Comparison of ENCODE assay signal across 15 cellular contexts in the genomic region with DNA sequence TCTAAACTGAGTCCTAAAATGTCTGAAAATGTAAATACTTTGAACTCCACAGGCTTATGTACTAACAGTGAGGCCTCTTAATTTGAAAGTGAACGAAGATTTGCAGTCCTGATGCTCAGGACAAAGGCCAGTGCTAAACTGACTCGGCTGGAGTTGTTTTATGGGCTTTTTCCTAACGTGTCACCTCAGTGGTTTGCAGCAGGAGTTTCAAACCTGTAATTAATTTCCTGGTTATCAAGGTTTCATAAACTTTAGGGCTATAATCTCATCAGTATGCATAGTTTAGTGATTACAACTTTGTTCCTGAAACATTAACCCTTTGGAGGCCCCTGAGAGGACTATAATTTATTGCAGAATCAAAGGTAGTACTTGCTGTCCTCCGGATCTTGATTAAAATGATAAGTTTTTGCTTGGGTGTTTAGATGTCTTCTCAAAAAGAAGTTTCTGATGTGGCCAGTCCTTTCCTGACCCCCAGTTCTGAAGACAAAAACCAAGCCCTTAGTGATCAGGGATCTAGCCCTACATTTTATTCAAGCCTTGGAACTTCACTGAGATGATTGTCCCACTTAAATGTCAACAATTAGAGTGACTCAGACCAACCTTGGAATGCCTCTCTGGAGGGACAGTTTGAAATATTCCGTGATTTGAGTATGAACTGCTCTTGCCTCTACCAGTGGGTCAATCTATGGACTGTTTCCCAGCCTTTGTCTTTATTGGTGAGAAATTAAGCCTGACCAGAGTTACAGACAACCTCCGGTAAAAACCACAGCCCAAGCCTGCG. TPM values are rescaled to one million over a fixed set of nuclear protein-coding genes. Genes with fewer than 3 reads are reported as not detected.
DNase-seq lines count a peak whose midpoint lies in the region; ATAC-seq, FAIRE-seq and TF ChIP-seq lines count a peak whose summit lies in the region.
"Had no signal": no experiment of that assay in that cellular context is flagged by ENCODE, and none has a peak within 500 bp of the region (broad histone marks: within the 10 kb centered on the region; RNA-seq: fewer than 3 reads in every experiment).

No MANE protein-coding gene starts in this region.

- no peak for FAIRE-seq in bronchial epithelial cell (lab: Jason Lieb, UNC)
- FAIRE-seq: endometrium had no signal

- H3K27ac Mint-ChIP-seq in activated CD4-positive, alpha-beta memory T cell treated with anti-CD3 and anti-CD28 coated beads, Interleukin-2, amount 10 ng/mL, durations not matched to agents 7 days and 5 days = no peak overlapping the region
- H3K27ac Mint-ChIP-seq: activated naive CD8-positive, alpha-beta T cell treated with anti-CD3 and anti-CD28 coated beads, Interleukin-2, amount 10 ng/mL, durations not matched to agents 7 days and 5 days had no signal

- H3K9me3 Mint-ChIP-seq in activated CD4-positive, alpha-beta memory T cell treated with anti-CD3 and anti-CD28 coated beads, Interleukin-2, amount 10 ng/mL, durations not matched to agents 7 days and 5 days = no peaks in the 10 kb centered on the region
- H3K9me3 Mint-ChIP-seq: activated naive CD8-positive, alpha-beta T cell treated with anti-CD3 and anti-CD28 coated beads, Interleukin-2, amount 10 ng/mL, durations not matched to agents 7 days and 5 days had no signal

- H3K9ac ChIP-seq in IMR-90 (ENCODE audit: low read depth, low read length) = no peak overlapping the region; the same call in 1 of the 2 replicates
- H3K9ac ChIP-seq: BLaER1 treated with 17β-estradiol and CSF1 and Interleukin-3, amounts not matched to agents 10 nM and 100 nM had no signal

- peak overlapping the region; percentile 30 for H3K14ac ChIP-seq in IMR-90 (replicated peaks; ENCODE audit: low read depth, low read length)

- H3K4me3 Mint-ChIP-seq in activated CD4-positive, alpha-beta memory T cell treated with anti-CD3 and anti-CD28 coated beads, Interleukin-2, amount 10 ng/mL, durations not matched to agents 7 days and 5 days = no peak overlapping the region
- H3K4me3 Mint-ChIP-seq: activated naive CD8-positive, alpha-beta T cell treated with anti-CD3 and anti-CD28 coated beads, Interleukin-2, amount 10 ng/mL, durations not matched to agents 7 days and 5 days had no signal

- BruUV-seq in IMR-90 (replicated peaks; lab: Mats Ljungman, UMichigan) = no TSS peak

- H3K27me3 ChIP-seq in BJ (ENCODE audit: control insufficient read depth, insufficient read depth, low read length) (no peaks in the 10 kb centered on the region), IMR-90 (ENCODE audit: control insufficient read depth, insufficient read depth, low read length) (no peaks in the 10 kb centered on the region), bronchial epithelial cell (ENCODE audit: control insufficient read depth, insufficient read depth, low read length) (no peaks in the 10 kb centered on the region)
- H3K27me3 ChIP-seq: BLaER1 treated with 17β-estradiol and CSF1 and Interleukin-3, amounts not matched to agents 10 nM and 100 nM; ovary had no signal

- DNase-seq in BJ (ENCODE audit: low read depth) (peak; percentile 37), IMR-90 (peak; percentile 76), bronchial epithelial cell (ENCODE audit: low read depth) (peak; percentile 23), posterior cingulate gyrus (no peak)
- no peak for DNase-seq in activated CD4-positive, alpha-beta memory T cell treated with anti-CD3 and anti-CD28 coated beads, Interleukin-2, amount 10 ng/mL, durations not matched to agents 7 days and 5 days
- DNase-seq: activated naive CD8-positive, alpha-beta T cell treated with anti-CD3 and anti-CD28 coated beads, Interleukin-2, amount 10 ng/mL, durations not matched to agents 7 days and 5 days; NCI-H1092 treated with DMSO at 0.1 percent for 48 hours; NCI-H446 treated with DMSO at 0.1 percent for 48 hours; ovary; stimulated activated CD4-positive, alpha-beta T cell treated with anti-CD3 and anti-CD28 coated beads, Interleukin-4, amount 100 ng/mL, for 1 hour had no signal

- H4K5ac ChIP-seq in IMR-90 (ENCODE audit: low read depth, low read length) = no peak overlapping the region; the same call in 1 of the 2 replicates

- H3K36me3 Mint-ChIP-seq in activated CD4-positive, alpha-beta memory T cell treated with anti-CD3 and anti-CD28 coated beads, Interleukin-2, amount 10 ng/mL, durations not matched to agents 7 days and 5 days (ENCODE audit: low read depth) = no peaks in the 10 kb centered on the region

- H3K27ac ChIP-seq in IMR-90 (ENCODE audit: insufficient read depth, low read length) (peak overlapping the region; percentile 85), mesodermal cell (ENCODE audit: low read depth, low read length, severe bottlenecking) (peak overlapping the region; percentile 67)
- H3K27ac ChIP-seq: BLaER1 treated with 17β-estradiol and CSF1 and Interleukin-3, amounts not matched to agents 10 nM and 100 nM; ovary had no signal

- in situ Hi-C loops in IMR-90 (cut with MboI; ENCODE audit: low sequenced_read_pairs) = no loop called here

- H4K91ac ChIP-seq in IMR-90 (ENCODE audit: insufficient read depth, low read depth, low read length) = peak overlapping the region; percentile 86

- peaks cover 0 to 4% of the 10 kb centered on the region in 2 experiments; a peak in 2 of 4 replicates for H3K79me1 ChIP-seq in IMR-90 (ENCODE audit: low read depth in 1 of 2, low read length in 2 of 2)

- peak overlapping the region; percentile 49; the same call in 2 of the 3 replicates for H2BK15ac ChIP-seq in IMR-90 (ENCODE audit: low read depth, low read length)

- peak overlapping the region; percentile 45 for H3K18ac ChIP-seq in IMR-90 (ENCODE audit: low read depth, low read length)

- peak overlapping the region; percentile 53; the same call in 1 of the 2 replicates for H3K4me2 ChIP-seq in IMR-90 (ENCODE audit: low read depth, low read length)
- H3K4me2 ChIP-seq: BLaER1 treated with 17β-estradiol and CSF1 and Interleukin-3, amounts not matched to agents 10 nM and 100 nM had no signal

- H2AK9ac ChIP-seq in IMR-90 (replicated peaks; ENCODE audit: low read depth, low read length, poor library complexity) = no peak overlapping the region

- peak overlapping the region; percentile 67 for H2BK5ac ChIP-seq in IMR-90 (ENCODE audit: low read depth, low read length, poor library complexity, severe bottlenecking)

- H3K4me1 ChIP-seq in IMR-90 (ENCODE audit: control insufficient read depth, insufficient read depth, low read length) (peaks cover 13% of the 10 kb centered on the region), mesodermal cell (ENCODE audit: control insufficient read depth, insufficient read depth, low read length, poor library complexity, severe bottlenecking) (peaks cover 27% of the 10 kb centered on the region)
- H3K4me1 ChIP-seq: BLaER1 treated with 17β-estradiol and CSF1 and Interleukin-3, amounts not matched to agents 10 nM and 100 nM had no signal

- peaks cover 3% of the 10 kb centered on the region; the same call in 1 of the 2 replicates for H3K9me1 ChIP-seq in IMR-90 (ENCODE audit: insufficient read depth, low read length)

- H3K27me3 Mint-ChIP-seq in activated CD4-positive, alpha-beta memory T cell treated with anti-CD3 and anti-CD28 coated beads, Interleukin-2, amount 10 ng/mL, durations not matched to agents 7 days and 5 days = peaks cover 6% of the 10 kb centered on the region

- H3K36me3 ChIP-seq in BJ (ENCODE audit: control insufficient read depth, insufficient read depth, low read length) (no peaks in the 10 kb centered on the region), IMR-90 (ENCODE audit: control insufficient read depth, insufficient read depth, low read length) (peaks cover 2% of the 10 kb centered on the region; the same call in 1 of the 2 replicates), bronchial epithelial cell (ENCODE audit: control insufficient read depth, insufficient read depth, low read length) (peaks cover 2% of the 10 kb centered on the region), mesodermal cell (ENCODE audit: control insufficient read depth, insufficient read depth, low read length) (peaks cover 39% of the 10 kb centered on the region)
- H3K36me3 ChIP-seq: BLaER1 treated with 17β-estradiol and CSF1 and Interleukin-3, amounts not matched to agents 10 nM and 100 nM; ovary had no signal

- no peak overlapping the region for H3K4me3 ChIP-seq in BJ (ENCODE audit: low read depth, low read length)
- no peak overlapping the region for H3K4me3 ChIP-seq in IMR-90 (ENCODE audit: insufficient read depth, low read depth, low read length)
- H3K4me3 ChIP-seq in bronchial epithelial cell (ENCODE audit: low read depth, low read length) = no peak overlapping the region
- no peak overlapping the region for H3K4me3 ChIP-seq in mesodermal cell (ENCODE audit: extremely low read depth, insufficient read depth, low read length, poor library complexity, severe bottlenecking)
- H3K4me3 ChIP-seq: BLaER1 treated with 17β-estradiol and CSF1 and Interleukin-3, amounts not matched to agents 10 nM and 100 nM; ovary had no signal

- H4K8ac ChIP-seq in IMR-90 (ENCODE audit: low read depth in 2 of 2, low read length in 2 of 2) = peak overlapping the region; percentile 28 to 66

- peak overlapping the region; percentile 52 for H2BK120ac ChIP-seq in IMR-90 (ENCODE audit: low read depth, low read length)

- H4K20me1 ChIP-seq in IMR-90 (ENCODE audit: insufficient read depth, low read length) = no peaks in the 10 kb centered on the region
- H4K20me1 ChIP-seq: BLaER1 treated with 17β-estradiol and CSF1 and Interleukin-3, amounts not matched to agents 10 nM and 100 nM had no signal

- no peaks in the 10 kb centered on the region for H3K9me3 ChIP-seq in IMR-90 (ENCODE audit: control insufficient read depth, insufficient read depth, low read length)
- H3K9me3 ChIP-seq in mesodermal cell (ENCODE audit: control insufficient read depth, low read length) = no peaks in the 10 kb centered on the region
- H3K9me3 ChIP-seq: BLaER1 treated with 17β-estradiol and CSF1 and Interleukin-3, amounts not matched to agents 10 nM and 100 nM; ovary had no signal

- POLR2A ChIA-PET in BJ (lab: Charles Lee) = no interaction called here
- POLR2A ChIA-PET in IMR-90 (lab: Charles Lee; ENCODE audit: unreplicated experiment) = no interaction called here
- POLR2A ChIA-PET in activated CD4-positive, alpha-beta memory T cell treated with anti-CD3 and anti-CD28 coated beads, Interleukin-2, amount 10 ng/mL, durations not matched to agents 7 days and 5 days (lab: Charles Lee) = no interaction called here

- peak overlapping the region; percentile 61 for H2BK20ac ChIP-seq in IMR-90 (ENCODE audit: low read depth, low read length)

- H2AK5ac ChIP-seq in IMR-90 (ENCODE audit: low read depth, low read length) = peak overlapping the region; percentile 76

- dilution Hi-C loops in IMR-90 (cut with HindIII; ENCODE audit: low sequenced_read_pairs, unreplicated experiment) = no loop called here

- peak overlapping the region; percentile 51 for H3K4ac ChIP-seq in IMR-90 (ENCODE audit: low read depth, low read length)

- ATAC-seq in IMR-90 (ENCODE audit: low read depth) (peak; percentile 78), HG03565 (IDR thresholded peaks at IDR 0.05; ENCODE audit: unreplicated experiment) (no peak), HG03095 (IDR thresholded peaks at IDR 0.05; ENCODE audit: unreplicated experiment) (no peak)

- H3K4me1 Mint-ChIP-seq in activated CD4-positive, alpha-beta memory T cell treated with anti-CD3 and anti-CD28 coated beads, Interleukin-2, amount 10 ng/mL, durations not matched to agents 7 days and 5 days = no peaks in the 10 kb centered on the region
- H3K4me1 Mint-ChIP-seq: activated naive CD8-positive, alpha-beta T cell treated with anti-CD3 and anti-CD28 coated beads, Interleukin-2, amount 10 ng/mL, durations not matched to agents 7 days and 5 days had no signal

- no peak for TF ChIP-seq POLR2A in IMR-90 (IDR thresholded peaks at IDR 0.05; ENCODE audit: low read depth, low read length)

- no peak for TF ChIP-seq RAD21 in IMR-90 (IDR thresholded peaks at IDR 0.05; ENCODE audit: low read length)

- intact Hi-C loops in IMR-90 (cut with micrococcal nuclease) = no loop called here
- intact Hi-C loops in posterior cingulate gyrus (cut with DNase I) = no loop called here

- CTCF ChIA-PET in BJ (lab: Yijun Ruan, JAX) = no interaction called here
- CTCF ChIA-PET in IMR-90 (lab: Yijun Ruan, JAX) = no interaction called here
- CTCF ChIA-PET in activated CD4-positive, alpha-beta memory T cell treated with anti-CD3 and anti-CD28 coated beads, Interleukin-2, amount 10 ng/mL, durations not matched to agents 7 days and 5 days (lab: Charles Lee) = interaction anchor here (0.7 to 1.1 kb wide), 2 partner anchors 18 to 755 kb away, joined by 3 read pairs; no protein-coding TSS in a partner anchor

- peak overlapping the region; percentile 16 for H2AFZ ChIP-seq in IMR-90 (replicated peaks; ENCODE audit: low read length, poor library complexity)

- H3K23ac ChIP-seq in IMR-90 (ENCODE audit: low read depth, low read length) = peak overlapping the region; percentile 5; the same call in 1 of the 2 replicates

- H3K56ac ChIP-seq in IMR-90 (ENCODE audit: extremely low read depth, insufficient read depth, low read length) = peak overlapping the region; percentile 50

- TF ChIP-seq CTCF in BJ (IDR thresholded peaks at IDR 0.05; ENCODE audit: insufficient read depth, low read depth, low read length) = no peak
- no peak for TF ChIP-seq CTCF in IMR-90 (conservative IDR thresholded peaks at IDR 0.05; ENCODE audit: low read depth, low read length)
- TF ChIP-seq CTCF in bronchial epithelial cell (IDR thresholded peaks at IDR 0.05; ENCODE audit: insufficient read depth, low read length, severe bottlenecking) = no peak

- WGBS in IMR-90 (ENCODE audit: extremely low coverage in 2 of 2, insufficient read length in 1 of 2), 2 experiments = no CpG with 5 or more reads among the region's 7 CpGs
- WGBS in mesodermal cell (ENCODE audit: insufficient coverage in 2 of 2), 2 experiments = 67 to 85% methylated on average over 4 to 7 of the region's 7 CpGs

RNA-seq across cellular contexts. Expression of a gene that starts 11.1 kb away (rescaled TPM):
- not detected in 2 replicates for polyA plus RNA-seq in BJ (2011; rRNA removed)
- polyA minus RNA-seq in BJ (2011; rRNA and poly(A)+ RNA removed) = not detected in 2 replicates
- not detected in 2 replicates for total RNA-seq in IMR-90 (2012; rRNA removed)
- not detected in 2 replicates for polyA plus RNA-seq in IMR-90 (2012; rRNA removed)
- polyA plus RNA-seq in IMR-90 (2012; cell fraction: cytosol; rRNA removed) = not detected in 2 replicates
- not detected in 2 replicates for polyA plus RNA-seq in IMR-90 (2012; cell fraction: nucleus; rRNA removed; ENCODE audit: low replicate concordance)
- total RNA-seq in bronchial epithelial cell = not detected in 2 replicates
- polyA plus RNA-seq in mesodermal cell (2013, experiment 1 of 2) = 0.48 TPM
- polyA plus RNA-seq in mesodermal cell (2013, experiment 2 of 2) = not detected
- 1 to 10 TPM; 2.5 to 2.6 TPM for total RNA-seq in activated CD4-positive, alpha-beta memory T cell treated with anti-CD3 and anti-CD28 coated beads, Interleukin-2, amount 10 ng/mL, durations not matched to agents 7 days and 5 days

RNA-seq across cellular contexts. Expression of a gene that starts 19.8 kb away (rescaled TPM):
- polyA plus RNA-seq in BJ (2011; rRNA removed) (0.15 and 0.16 TPM in 2 replicates), IMR-90 (2012; rRNA removed) (4.7 and 5.6 TPM in 2 replicates)
- polyA minus RNA-seq in BJ (2011; rRNA and poly(A)+ RNA removed) = 0.19 and 0.26 TPM in 2 replicates
- total RNA-seq in IMR-90 (2012; rRNA removed) (9.4 and 12.4 TPM in 2 replicates), bronchial epithelial cell (24.1 and 25.5 TPM in 2 replicates)
- polyA plus RNA-seq in IMR-90 (2012; cell fraction: cytosol; rRNA removed) = 2.2 and 3.6 TPM in 2 replicates
- polyA plus RNA-seq in IMR-90 (2012; cell fraction: nucleus; rRNA removed; ENCODE audit: low replicate concordance) = 0.47 and 2.2 TPM in 2 replicates
- polyA plus RNA-seq in mesodermal cell (2013, experiment 1 of 2) = 193 TPM
- polyA plus RNA-seq in mesodermal cell (2013, experiment 2 of 2) = 155 TPM
- under 1 TPM; 0.78 to 0.81 TPM for total RNA-seq in activated CD4-positive, alpha-beta memory T cell treated with anti-CD3 and anti-CD28 coated beads, Interleukin-2, amount 10 ng/mL, durations not matched to agents 7 days and 5 days

Comparison
In these comparisons a context has a peak if more than half of its experiments do, and no peak if none do; other contexts are left out.
1. DNase-seq: peak in BJ (single experiment), IMR-90 (single experiment) and bronchial epithelial cell (single experiment); none in posterior cingulate gyrus (0 of 10) and activated CD4-positive, alpha-beta memory T cell treated with anti-CD3 and anti-CD28 coated beads, Interleukin-2, amount 10 ng/mL, durations not matched to agents 7 days and 5 days (single experiment).